8 cellular contexts compared by ENCODE assay signal in genomic region chr9:87498816-87499454, GRCh38. TPM values are rescaled to one million over a fixed set of nuclear protein-coding genes. Genes with fewer than 3 reads are reported as not detected.
DNase-seq lines count a peak whose midpoint lies in the region; ATAC-seq and TF ChIP-seq lines count a peak whose summit lies in the region.

No MANE protein-coding gene starts in this region.

- intact Hi-C loops in colonic mucosa (cut with DNase I), result loop anchor here (5.0 to 10.0 kb wide), 2 partner anchors 154 to 158 kb away; no protein-coding TSS in a partner anchor
- intact Hi-C loops in natural killer cell (cut with micrococcal nuclease), result no loop called here

- ATAC-seq in natural killer cell (no peak), HG02885 (IDR thresholded peaks at IDR 0.05; ENCODE audit: poor library complexity, unreplicated experiment) (no peak), omental fat pad (ENCODE audit: low FRiP score) (no peak)

- peaks cover 26% of the 10 kb centered on the region for H3K27me3 Mint-ChIP-seq in IgD-negative memory B cell
- peaks cover 18 to 28% of the 10 kb centered on the region in 2 donors for H3K27me3 Mint-ChIP-seq in natural killer cell (ENCODE audit: low read depth in 2 of 2)

- no peak for TF ChIP-seq CTCF in BE2C (IDR thresholded peaks at IDR 0.05; ENCODE audit: low read depth, low read length)
- no peak for TF ChIP-seq CTCF in colonic mucosa (IDR thresholded peaks at IDR 0.05)
- TF ChIP-seq CTCF in natural killer cell (IDR thresholded peaks at IDR 0.05), result no peak
- TF ChIP-seq CTCF in omental fat pad (IDR thresholded peaks at IDR 0.05), result no peak

- H3K9ac ChIP-seq in colonic mucosa (ENCODE audit: low read depth in 2 of 2, low read length in 2 of 2), result peak overlapping the region; percentile 61 to 74

- DNase-seq in BE2C (peak; percentile 29), colonic mucosa (no peak), natural killer cell (no peak), omental fat pad (ENCODE audit: low spot score) (no peak), NCI-H2227 treated with DMSO at 0.1 percent for 48 hours (lab: John Stamatoyannopoulos, UW) (no peak), NCI-H345 treated with DMSO at 0.1 percent for 48 hours (lab: John Stamatoyannopoulos, UW; ENCODE audit: unreplicated experiment) (no peak)

- H3K36me3 ChIP-seq in BE2C, result no peaks in the 10 kb centered on the region
- H3K36me3 ChIP-seq in colonic mucosa, result no peaks in the 10 kb centered on the region

- peak overlapping the region; percentile 62 for H3K4me3 ChIP-seq in BE2C (ENCODE audit: low read depth, low read length)
- peak overlapping the region; percentile 70 for H3K4me3 ChIP-seq in colonic mucosa

- H3K27me3 ChIP-seq in BE2C, result no peaks in the 10 kb centered on the region
- peaks cover 9% of the 10 kb centered on the region for H3K27me3 ChIP-seq in colonic mucosa

- H3K27ac Mint-ChIP-seq in IgD-negative memory B cell, result no peak overlapping the region
- H3K27ac Mint-ChIP-seq in natural killer cell, result peak overlapping the region in 1 of 2 donors; percentile 60

- H3K4me3 Mint-ChIP-seq in IgD-negative memory B cell (peak overlapping the region in 3 of 4 donors; percentile 9 to 67 (median 34)), natural killer cell (peak overlapping the region; percentile 73)

- no peaks in the 10 kb centered on the region for H3K9me3 ChIP-seq in BE2C
- no peaks in the 10 kb centered on the region for H3K9me3 ChIP-seq in colonic mucosa

- H3K4me1 Mint-ChIP-seq in IgD-negative memory B cell (peaks cover 0 to 3% (median 0%) of the 10 kb centered on the region in 3 donors), natural killer cell (peaks cover 6 to 14% of the 10 kb centered on the region in 2 donors)

- H3K27ac ChIP-seq in colonic mucosa, result peak overlapping the region; percentile 52

- H3K9me3 Mint-ChIP-seq in IgD-negative memory B cell (no peaks in the 10 kb centered on the region), natural killer cell (no peaks in the 10 kb centered on the region)

- H3K36me3 Mint-ChIP-seq in IgD-negative memory B cell (no peaks in the 10 kb centered on the region), natural killer cell (no peaks in the 10 kb centered on the region)

- H3K4me1 ChIP-seq in BE2C (peaks cover 20% of the 10 kb centered on the region), colonic mucosa (no peaks in the 10 kb centered on the region)

RNA-seq across cellular contexts. Expression of gene DAPK1, which starts 1.3 kb away (rescaled TPM):
- 27.7 TPM for polyA plus RNA-seq in BE2C (2012; ENCODE audit: insufficient read depth, insufficient read length, low read depth)
- polyA plus RNA-seq in IgD-negative memory B cell, result 0.86 TPM
- total RNA-seq in colonic mucosa (10 to 100 TPM in 1 of 2 donors, 1 to 10 TPM in 1; 7.9 to 17.5 TPM), natural killer cell (10 to 100 TPM; 12.2 to 26.5 (median 22.7) TPM), omental fat pad (100 to 1,000 TPM in 2 of 4 donors, 10 to 100 TPM in 2; 56.1 to 214 (median 88.1) TPM)
